ENCODE assay signal across 8 cellular contexts in the genomic region with DNA sequence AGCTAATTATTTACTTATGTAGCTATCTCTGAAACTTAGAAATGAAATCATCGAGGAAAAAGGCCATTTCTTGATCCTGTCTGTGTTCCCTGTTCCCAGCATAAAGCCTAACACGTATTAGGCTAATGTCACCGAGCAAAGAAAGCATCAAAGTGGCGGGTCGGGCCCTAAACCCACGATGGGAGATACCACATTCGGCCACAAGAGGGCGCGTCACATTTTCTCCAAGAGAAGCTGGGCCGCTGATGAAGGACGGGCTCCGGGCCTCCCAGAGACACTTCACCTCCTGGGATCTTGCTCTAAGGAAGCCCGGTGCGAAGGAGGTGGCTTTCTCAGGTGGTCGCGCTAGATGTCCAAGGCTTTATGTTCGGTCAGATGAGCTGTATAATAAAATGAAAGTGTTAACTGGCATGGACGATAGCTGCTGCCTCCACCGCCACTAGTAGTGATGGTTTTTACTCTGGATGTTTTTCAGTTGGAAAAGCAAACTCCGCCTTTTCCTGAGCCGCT. TPM values are rescaled to one million over a fixed set of nuclear protein-coding genes. Genes with fewer than 3 reads are reported as not detected.
DNase-seq lines count a peak whose midpoint lies in the region; ATAC-seq, FAIRE-seq and TF ChIP-seq lines count a peak whose summit lies in the region.

No MANE protein-coding gene starts in this region.

- H3K9ac ChIP-seq in HepG2 (ENCODE audit: insufficient read depth, low read depth, low read length) = peak overlapping the region; percentile 48

- peak; percentile 92 for FAIRE-seq in HepG2 (lab: Jason Lieb, UNC)

- H3K4me1 ChIP-seq in HepG2 (ENCODE audit: insufficient read depth, low read length) = peaks cover 18% of the 10 kb centered on the region

- H3K4me2 ChIP-seq in HepG2 (ENCODE audit: low read depth, low read length) = peak overlapping the region; percentile 100

- CTCF ChIA-PET in HepG2 (lab: Yijun Ruan, JAX; ENCODE audit: low intra/inter-chr PET ratio, low total read pairs) = interaction anchor here (1.1 to 2.1 kb wide), 8 partner anchors 15 to 203 kb away, joined by 3 to 15 read pairs (median 6); a partner anchor contains a TSS

- peaks cover 0 to 4% of the 10 kb centered on the region in 2 experiments; a peak in 1 of 5 replicates for H3K36me3 ChIP-seq in HepG2 (replicated peaks in 1 of 2; ENCODE audit: control insufficient read depth in 1 of 2, insufficient read depth in 2 of 2, low read length in 2 of 2)

- ATAC-seq in HG03378 (IDR thresholded peaks at IDR 0.05; ENCODE audit: unreplicated experiment) = peak; percentile 45
- ATAC-seq in HepG2 = peak; percentile 70
- ATAC-seq in GM21576 (IDR thresholded peaks at IDR 0.05; ENCODE audit: unreplicated experiment) = no peak

- POLR2A ChIA-PET in HepG2 (lab: Yijun Ruan, JAX) = interaction anchor here (0.8 to 1.9 kb wide), 7 partner anchors 8 to 58 kb away, joined by 3 to 10 read pairs (median 4); no protein-coding TSS in a partner anchor

- peak; percentile 85 for DNase-seq in EH (ENCODE audit: low read depth)
- DNase-seq in NCI-H524 treated with DMSO at 0.1 percent for 48 hours (lab: John Stamatoyannopoulos, UW) = peak; percentile 58
- DNase-seq in activated CD4-positive, alpha-beta T cell treated with anti-CD3 and anti-CD28 coated beads, Interleukin-2, amount 50 U/mL, for 1 hour = peak; percentile 93
- DNase-seq in dermis microvascular lymphatic vessel endothelial cell (ENCODE audit: low read depth in 2 of 2) = peak; percentile 64 to 86
- peak; percentile 81 for DNase-seq in HepG2 (ENCODE audit: low spot score)
- peak; percentile 77 for DNase-seq in stimulated activated CD4-positive, alpha-beta T cell treated with anti-CD3 and anti-CD28 coated beads, Interleukin-2, amount 100 ng/mL, for 4 hours (ENCODE audit: low read depth)

- peak overlapping the region; percentile 95 for H2AFZ ChIP-seq in HepG2 (ENCODE audit: low read length)

- peak overlapping the region; percentile 68 to 87 (median 77) for H3K4me3 ChIP-seq in HepG2 (replicated peaks in 1 of 3; ENCODE audit: insufficient read depth in 1 of 3, low read depth in 2 of 3, low read length in 3 of 3)

- H3K9me3 ChIP-seq in HepG2 (ENCODE audit: low read length) = no peaks in the 10 kb centered on the region

- no peaks in the 10 kb centered on the region for H4K20me1 ChIP-seq in HepG2 (ENCODE audit: insufficient read depth, low read length)

- H3K27ac ChIP-seq in HepG2 (ENCODE audit: extremely low read length, insufficient read depth, low read length) = peak overlapping the region; percentile 25

- no TSS peak for BruUV-seq in HepG2 (replicated peaks; lab: Mats Ljungman, UMichigan)

- WGBS in HepG2 (ENCODE audit: low lambda C conversion rate) = under 1% methylated on average over 19 of the region's 21 CpGs

- H3K27me3 ChIP-seq in HepG2 (ENCODE audit: control insufficient read depth in 1 of 2, insufficient read depth in 2 of 2, low read length in 2 of 2) = peaks cover 4 to 23% of the 10 kb centered on the region in 2 experiments; a peak in 4 of 5 replicates

- TF ChIP-seq EP300 in HepG2 (IDR thresholded peaks at IDR 0.05; ENCODE audit: low read depth in 2 of 2, low read length in 2 of 2) (no peak), HepG2 (CRISPR knock-in tag; IDR thresholded peaks at IDR 0.05; ENCODE audit: borderline replicate concordance) (no peak)

- TF ChIP-seq POLR2A in HepG2 (IDR thresholded peaks at IDR 0.05; ENCODE audit: insufficient read depth in 1 of 2, low read depth in 2 of 2, low read length in 2 of 2) = no peak

- in situ Hi-C loops in HepG2 (cut with HindIII; ENCODE audit: extremely low pct_ligation_motif_present, low pct_unique_long_range_greater_than_20kb) = no loop called here

- intact Hi-C loops in HepG2 (cut with micrococcal nuclease; ENCODE audit: unreplicated experiment) = loop anchor here (1.0 to 2.0 kb wide), 3 partner anchors 17 to 203 kb away; no protein-coding TSS in a partner anchor

- peaks cover 6% of the 10 kb centered on the region for H3K79me2 ChIP-seq in HepG2 (ENCODE audit: insufficient read depth, low read length)

- TF ChIP-seq RAD21 in HepG2 (CRISPR knock-in tag; IDR thresholded peaks at IDR 0.05) = peak; percentile 72

- peak; percentile 95 for TF ChIP-seq CTCF in HepG2 (CRISPR knock-in tag; IDR thresholded peaks at IDR 0.05)

RNA-seq across cellular contexts. Expression of a gene that starts 0.9 kb away (rescaled TPM):
- total RNA-seq in dermis microvascular lymphatic vessel endothelial cell = 8.0 and 20.5 TPM in 2 replicates
- 18.5 and 19.2 TPM in 2 replicates for total RNA-seq in HepG2 (2016; rRNA removed; fragmentation: Illumina TruSeq; extraction: Trizol)
- 6.4 and 13.9 TPM in 2 replicates for total RNA-seq in HepG2 (2016; cell fraction: cytosol; rRNA removed; fragmentation: Illumina TruSeq; extraction: Trizol; ENCODE audit: low read depth)
- 16.2 and 19.8 TPM in 2 replicates for total RNA-seq in HepG2 (2016; cell fraction: insoluble cytoplasmic fraction; rRNA removed; fragmentation: Illumina TruSeq; extraction: Trizol)
- 10.9 and 11.9 TPM in 2 replicates for total RNA-seq in HepG2 (2016; cell fraction: membrane; rRNA removed; fragmentation: Illumina TruSeq; extraction: Trizol)
- 10.9 and 12.5 TPM in 2 replicates for total RNA-seq in HepG2 (2016; cell fraction: nucleus; rRNA removed; fragmentation: Illumina TruSeq; extraction: Trizol)
- polyA plus RNA-seq in HepG2 (2011; rRNA removed) = 59.7 and 66.6 TPM in 2 replicates
- polyA plus RNA-seq in HepG2 (2011; cell fraction: cytosol; rRNA removed) = 33.2 and 46.3 TPM in 2 replicates
- 86.5 and 102 TPM in 2 replicates for polyA plus RNA-seq in HepG2 (2011; cell fraction: nucleus; rRNA removed)
- 17.2 and 27.4 TPM in 2 replicates for polyA plus RNA-seq in HepG2 (2012)
- polyA plus RNA-seq in HepG2 (2016; cell fraction: cytosol; fragmentation: Illumina TruSeq; extraction: Trizol; ENCODE audit: low read depth) = 9.3 and 10.8 TPM in 2 replicates
- 22.3 and 32.8 TPM in 2 replicates for polyA plus RNA-seq in HepG2 (2016; cell fraction: insoluble cytoplasmic fraction; fragmentation: Illumina TruSeq; extraction: Trizol; ENCODE audit: low read depth)
- 12.0 and 14.3 TPM in 2 replicates for polyA plus RNA-seq in HepG2 (2016; cell fraction: membrane; fragmentation: Illumina TruSeq; extraction: Trizol; ENCODE audit: low read depth)
- polyA plus RNA-seq in HepG2 (2016; cell fraction: nucleus; fragmentation: Illumina TruSeq; extraction: Trizol; ENCODE audit: insufficient read depth, low read depth) = 21.9 and 24.6 TPM in 2 replicates
- 111 and 113 TPM in 2 replicates for polyA minus RNA-seq in HepG2 (2011; rRNA and poly(A)+ RNA removed; ENCODE audit: low replicate concordance)
- polyA minus RNA-seq in HepG2 (2011; cell fraction: cytosol; rRNA and poly(A)+ RNA removed) = 22.7 and 28.5 TPM in 2 replicates
- polyA minus RNA-seq in HepG2 (2011; cell fraction: nucleus; rRNA and poly(A)+ RNA removed) = 44.5 and 48.7 TPM in 2 replicates

RNA-seq across cellular contexts. Expression of a gene that starts 35.7 kb away (rescaled TPM):
- total RNA-seq in dermis microvascular lymphatic vessel endothelial cell = 2.8 and 6.8 TPM in 2 replicates
- 0.07 TPM in 1 of 2 replicates, not detected in the other for total RNA-seq in HepG2 (2016; rRNA removed; fragmentation: Illumina TruSeq; extraction: Trizol)
- 0.18 and 0.20 TPM in 2 replicates for total RNA-seq in HepG2 (2016; cell fraction: cytosol; rRNA removed; fragmentation: Illumina TruSeq; extraction: Trizol; ENCODE audit: low read depth)
- total RNA-seq in HepG2 (2016; cell fraction: insoluble cytoplasmic fraction; rRNA removed; fragmentation: Illumina TruSeq; extraction: Trizol) = 0.04 TPM in 1 of 2 replicates, not detected in the other
- 0.09 and 0.14 TPM in 2 replicates for total RNA-seq in HepG2 (2016; cell fraction: membrane; rRNA removed; fragmentation: Illumina TruSeq; extraction: Trizol)
- total RNA-seq in HepG2 (2016; cell fraction: nucleus; rRNA removed; fragmentation: Illumina TruSeq; extraction: Trizol) = 0.09 TPM in 2 replicates
- 0.22 TPM in 1 of 2 replicates, not detected in the other for polyA plus RNA-seq in HepG2 (2011; rRNA removed)
- polyA plus RNA-seq in HepG2 (2011; cell fraction: cytosol; rRNA removed) = 0.01 and 0.04 TPM in 2 replicates
- 0.24 and 0.29 TPM in 2 replicates for polyA plus RNA-seq in HepG2 (2011; cell fraction: nucleus; rRNA removed)
- 0.08 and 0.11 TPM in 2 replicates for polyA plus RNA-seq in HepG2 (2012)
- polyA plus RNA-seq in HepG2 (2016; cell fraction: cytosol; fragmentation: Illumina TruSeq; extraction: Trizol; ENCODE audit: low read depth) = not detected in 2 replicates
- 0.16 TPM in 1 of 2 replicates, not detected in the other for polyA plus RNA-seq in HepG2 (2016; cell fraction: insoluble cytoplasmic fraction; fragmentation: Illumina TruSeq; extraction: Trizol; ENCODE audit: low read depth)
- polyA plus RNA-seq in HepG2 (2016; cell fraction: membrane; fragmentation: Illumina TruSeq; extraction: Trizol; ENCODE audit: low read depth) = 0.19 TPM in 2 replicates
- polyA plus RNA-seq in HepG2 (2016; cell fraction: nucleus; fragmentation: Illumina TruSeq; extraction: Trizol; ENCODE audit: insufficient read depth, low read depth) = 0.53 TPM in 1 of 2 replicates, not detected in the other
- 0.28 and 0.30 TPM in 2 replicates for polyA minus RNA-seq in HepG2 (2011; rRNA and poly(A)+ RNA removed; ENCODE audit: low replicate concordance)
- polyA minus RNA-seq in HepG2 (2011; cell fraction: cytosol; rRNA and poly(A)+ RNA removed) = 0.09 and 0.20 TPM in 2 replicates
- polyA minus RNA-seq in HepG2 (2011; cell fraction: nucleus; rRNA and poly(A)+ RNA removed) = 0.39 and 0.99 TPM in 2 replicates

RNA-seq across cellular contexts. Expression of a gene that starts 38.4 kb away (rescaled TPM):
- total RNA-seq in dermis microvascular lymphatic vessel endothelial cell = 104 and 118 TPM in 2 replicates
- total RNA-seq in HepG2 (2016; rRNA removed; fragmentation: Illumina TruSeq; extraction: Trizol) = 0.69 and 0.77 TPM in 2 replicates
- total RNA-seq in HepG2 (2016; cell fraction: cytosol; rRNA removed; fragmentation: Illumina TruSeq; extraction: Trizol; ENCODE audit: low read depth) = 1.5 and 1.9 TPM in 2 replicates
- total RNA-seq in HepG2 (2016; cell fraction: insoluble cytoplasmic fraction; rRNA removed; fragmentation: Illumina TruSeq; extraction: Trizol) = 0.48 and 1.1 TPM in 2 replicates
- total RNA-seq in HepG2 (2016; cell fraction: membrane; rRNA removed; fragmentation: Illumina TruSeq; extraction: Trizol) = 0.28 and 0.62 TPM in 2 replicates
- 1.3 and 1.8 TPM in 2 replicates for total RNA-seq in HepG2 (2016; cell fraction: nucleus; rRNA removed; fragmentation: Illumina TruSeq; extraction: Trizol)
- polyA plus RNA-seq in HepG2 (2011; rRNA removed) = 0.48 and 0.59 TPM in 2 replicates
- polyA plus RNA-seq in HepG2 (2011; cell fraction: cytosol; rRNA removed) = 0.33 and 0.78 TPM in 2 replicates
- 2.6 and 3.3 TPM in 2 replicates for polyA plus RNA-seq in HepG2 (2011; cell fraction: nucleus; rRNA removed)
- 0.27 and 0.32 TPM in 2 replicates for polyA plus RNA-seq in HepG2 (2012)
- 0.51 and 0.57 TPM in 2 replicates for polyA plus RNA-seq in HepG2 (2016; cell fraction: cytosol; fragmentation: Illumina TruSeq; extraction: Trizol; ENCODE audit: low read depth)
- polyA plus RNA-seq in HepG2 (2016; cell fraction: insoluble cytoplasmic fraction; fragmentation: Illumina TruSeq; extraction: Trizol; ENCODE audit: low read depth) = 0.52 and 0.82 TPM in 2 replicates
- 0.30 and 0.48 TPM in 2 replicates for polyA plus RNA-seq in HepG2 (2016; cell fraction: membrane; fragmentation: Illumina TruSeq; extraction: Trizol; ENCODE audit: low read depth)
- polyA plus RNA-seq in HepG2 (2016; cell fraction: nucleus; fragmentation: Illumina TruSeq; extraction: Trizol; ENCODE audit: insufficient read depth, low read depth) = 1.3 and 2.2 TPM in 2 replicates
- 1.4 and 198 TPM in 2 replicates for polyA minus RNA-seq in HepG2 (2011; rRNA and poly(A)+ RNA removed; ENCODE audit: low replicate concordance)
- 2.9 and 6.2 TPM in 2 replicates for polyA minus RNA-seq in HepG2 (2011; cell fraction: cytosol; rRNA and poly(A)+ RNA removed)
- 1.1 and 2.8 TPM in 2 replicates for polyA minus RNA-seq in HepG2 (2011; cell fraction: nucleus; rRNA and poly(A)+ RNA removed)

RNA-seq across cellular contexts. Expression of a gene that starts 56.2 kb away (rescaled TPM):
- total RNA-seq in dermis microvascular lymphatic vessel endothelial cell = 21.3 and 23.6 TPM in 2 replicates
- 11.0 and 15.8 TPM in 2 replicates for total RNA-seq in HepG2 (2016; rRNA removed; fragmentation: Illumina TruSeq; extraction: Trizol)
- total RNA-seq in HepG2 (2016; cell fraction: cytosol; rRNA removed; fragmentation: Illumina TruSeq; extraction: Trizol; ENCODE audit: low read depth) = 1.3 and 1.6 TPM in 2 replicates
- 8.3 and 16.2 TPM in 2 replicates for total RNA-seq in HepG2 (2016; cell fraction: insoluble cytoplasmic fraction; rRNA removed; fragmentation: Illumina TruSeq; extraction: Trizol)
- 7.0 and 7.3 TPM in 2 replicates for total RNA-seq in HepG2 (2016; cell fraction: membrane; rRNA removed; fragmentation: Illumina TruSeq; extraction: Trizol)
- total RNA-seq in HepG2 (2016; cell fraction: nucleus; rRNA removed; fragmentation: Illumina TruSeq; extraction: Trizol) = 10.9 and 13.5 TPM in 2 replicates
- 8.7 and 9.4 TPM in 2 replicates for polyA plus RNA-seq in HepG2 (2011; rRNA removed)
- polyA plus RNA-seq in HepG2 (2011; cell fraction: cytosol; rRNA removed) = 7.4 and 9.0 TPM in 2 replicates
- polyA plus RNA-seq in HepG2 (2011; cell fraction: nucleus; rRNA removed) = 13.1 and 16.4 TPM in 2 replicates
- 9.8 and 11.6 TPM in 2 replicates for polyA plus RNA-seq in HepG2 (2012)
- 1.2 and 1.4 TPM in 2 replicates for polyA plus RNA-seq in HepG2 (2016; cell fraction: cytosol; fragmentation: Illumina TruSeq; extraction: Trizol; ENCODE audit: low read depth)
- 14.2 and 17.2 TPM in 2 replicates for polyA plus RNA-seq in HepG2 (2016; cell fraction: insoluble cytoplasmic fraction; fragmentation: Illumina TruSeq; extraction: Trizol; ENCODE audit: low read depth)
- 7.2 TPM in 2 replicates for polyA plus RNA-seq in HepG2 (2016; cell fraction: membrane; fragmentation: Illumina TruSeq; extraction: Trizol; ENCODE audit: low read depth)
- polyA plus RNA-seq in HepG2 (2016; cell fraction: nucleus; fragmentation: Illumina TruSeq; extraction: Trizol; ENCODE audit: insufficient read depth, low read depth) = 35.0 and 35.2 TPM in 2 replicates
- 15.4 and 32.3 TPM in 2 replicates for polyA minus RNA-seq in HepG2 (2011; rRNA and poly(A)+ RNA removed; ENCODE audit: low replicate concordance)
- polyA minus RNA-seq in HepG2 (2011; cell fraction: cytosol; rRNA and poly(A)+ RNA removed) = 7.3 and 11.8 TPM in 2 replicates
- 7.8 and 9.3 TPM in 2 replicates for polyA minus RNA-seq in HepG2 (2011; cell fraction: nucleus; rRNA and poly(A)+ RNA removed)

Comparison
In these comparisons a context has a peak if more than half of its experiments do, and no peak if none do; other contexts are left out.
1. RNA of a gene that starts 38.4 kb away (total RNA-seq): 104 to 118 TPM in dermis microvascular lymphatic vessel endothelial cell; 0.28 to 1.9 TPM in HepG2; every median in the first group is over 10 times any median in the second.
2. Peak in every context shown above with its lines, with median percentiles within 50 percentile points of each other: DNase-seq.